9 cellular contexts compared by ENCODE assay signal in the genomic region with DNA sequence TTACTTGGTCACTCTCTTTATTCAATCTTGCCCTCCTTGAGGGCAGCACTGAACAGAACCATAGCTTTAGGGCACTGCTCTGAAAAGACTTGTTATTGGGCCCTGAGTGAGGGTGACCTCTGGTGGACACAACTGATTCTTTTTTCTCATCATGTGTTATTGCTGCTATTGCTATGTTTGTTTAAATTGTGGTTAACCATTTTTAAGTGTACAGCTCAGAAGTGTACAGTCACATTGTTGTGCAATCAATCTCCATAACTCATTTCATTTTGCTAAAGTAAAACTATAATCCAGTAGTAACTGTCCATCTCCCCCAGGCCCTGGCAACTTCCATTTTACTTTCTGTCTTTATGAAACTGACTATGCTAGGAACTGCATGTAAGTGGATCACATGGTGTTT.
DNase-seq lines count a peak whose midpoint lies in the region; ATAC-seq and TF ChIP-seq lines count a peak whose summit lies in the region.
"Had no signal": no experiment of that assay in that cellular context is flagged by ENCODE, and none has a peak within 500 bp of the region (broad histone marks: within the 10 kb centered on the region; RNA-seq: fewer than 3 reads in every experiment).

No MANE protein-coding gene starts in this region.

- in situ Hi-C loops in astrocyte of the cerebellum (cut with HindIII; ENCODE audit: low sequenced_read_pairs): no loop called here

- H3K27ac ChIP-seq in tibial nerve: no peak overlapping the region

- peaks cover 0 to 7% (median 0%) of the 10 kb centered on the region in 4 donors for H3K4me1 ChIP-seq in tibial nerve

- peak; percentile 73 for ATAC-seq in GM18502 (IDR thresholded peaks at IDR 0.05; ENCODE audit: poor library complexity, unreplicated experiment)
- ATAC-seq in HG02763 (IDR thresholded peaks at IDR 0.05; ENCODE audit: unreplicated experiment): peak; percentile 69

- TF ChIP-seq EP300 in tibial nerve (IDR thresholded peaks at IDR 0.05): no peak

- peak; percentile 71 for TF ChIP-seq CTCF in astrocyte of the cerebellum (IDR thresholded peaks at IDR 0.05; ENCODE audit: low read depth, low read length, missing control alignments)
- TF ChIP-seq CTCF in tibial nerve (IDR thresholded peaks at IDR 0.05): peak; percentile 16 to 38 (median 26)

- no peaks in the 10 kb centered on the region for H3K9me3 ChIP-seq in tibial nerve

- H3K36me3 ChIP-seq in tibial nerve: no peaks in the 10 kb centered on the region

- H3K4me3 ChIP-seq in astrocyte of the cerebellum (ENCODE audit: low read depth, low read length) (no peak overlapping the region), tibial nerve (no peak overlapping the region)

- H3K27me3 ChIP-seq in tibial nerve: no peaks in the 10 kb centered on the region

- TF ChIP-seq POLR2A in tibial nerve (IDR thresholded peaks at IDR 0.05): no peak

- DNase-seq in Ammon's horn (ENCODE audit: low spot score): peak; percentile 72
- DNase-seq in MV-4-11 (lab: John Stamatoyannopoulos, UW): peak; percentile 99
- DNase-seq in astrocyte of the cerebellum (ENCODE audit: low read depth): peak; percentile 73
- peak; percentile 96 for DNase-seq in iris pigment epithelial cell (ENCODE audit: low read depth)
- DNase-seq in tibial nerve (ENCODE audit: low spot score in 2 of 2): peak in 1 of 2 donors; percentile 31
- no peak for DNase-seq in NCI-H524 treated with DMSO at 0.1 percent for 48 hours (lab: John Stamatoyannopoulos, UW)
- DNase-seq: activated B cell treated with CpG ODN at 0.5 μM for 24 hours had no signal
